ENCODE assay signal across 10 cellular contexts in genomic region chr12:51972424-51972812, GRCh38. TPM values are rescaled to one million over a fixed set of nuclear protein-coding genes. Genes with fewer than 3 reads are reported as not detected.
A peak's percentile ranks its signal among the peaks of the same experiment; 100 is the strongest.
DNase-seq lines count a peak whose midpoint lies in the region; ATAC-seq, FAIRE-seq and TF ChIP-seq lines count a peak whose summit lies in the region.
"Had no signal": no experiment of that assay in that cellular context is flagged by ENCODE, and none has a peak within 500 bp of the region (broad histone marks: within the 10 kb centered on the region; RNA-seq: fewer than 3 reads in every experiment).

No MANE protein-coding gene starts in this region.

- H3K36me3 ChIP-seq in A673 (ENCODE audit: insufficient read depth, low read length, poor library complexity, severe bottlenecking), result peaks cover 17% of the 10 kb centered on the region
- peaks cover 20% of the 10 kb centered on the region for H3K36me3 ChIP-seq in IMR-90 (ENCODE audit: control insufficient read depth, insufficient read depth, low read length)
- peaks cover 17 to 18% of the 10 kb centered on the region in 2 donors for H3K36me3 ChIP-seq in muscle layer of duodenum (ENCODE audit: control insufficient read depth in 1 of 2, insufficient read depth in 2 of 2, low read length in 2 of 2)

- H3K23ac ChIP-seq in IMR-90 (ENCODE audit: low read depth, low read length), result peak overlapping the region; percentile 93

- H3K27me3 ChIP-seq in A673 (replicated peaks; ENCODE audit: insufficient read depth, low read depth, low read length, poor library complexity) (no peaks in the 10 kb centered on the region), IMR-90 (ENCODE audit: control insufficient read depth, insufficient read depth, low read length) (no peaks in the 10 kb centered on the region), muscle layer of duodenum (ENCODE audit: low read depth, low read length) (no peaks in the 10 kb centered on the region)

- no peak for DNase-seq in A673 (ENCODE audit: low spot score)
- no peak for DNase-seq in IMR-90
- no peak for DNase-seq in MCF 10A (ENCODE audit: unreplicated experiment)
- DNase-seq in DMS79 treated with DMSO at 0.1 percent for 48 hours (lab: John Stamatoyannopoulos, UW), result no peak
- no peak for DNase-seq in HTR-8/SVneo (ENCODE audit: insufficient read length, low spot score)

- TF ChIP-seq CTCF in A673 (conservative IDR thresholded peaks at IDR 0.05; ENCODE audit: low read depth, low read length), result no peak
- TF ChIP-seq CTCF in IMR-90 (conservative IDR thresholded peaks at IDR 0.05; ENCODE audit: low read depth, low read length), result no peak
- TF ChIP-seq CTCF in MCF 10A (IDR thresholded peaks at IDR 0.05; ENCODE audit: unreplicated experiment), result no peak

- peak overlapping the region; percentile 97 for H3K14ac ChIP-seq in IMR-90 (replicated peaks; ENCODE audit: low read depth, low read length)

- H4K20me1 ChIP-seq in IMR-90 (ENCODE audit: insufficient read depth, low read length), result peaks cover 15% of the 10 kb centered on the region

- 100% methylated on average over 1 of the region's 5 CpGs; no CpG with 5 or more reads in 1 of the 2 experiments for WGBS in IMR-90 (ENCODE audit: extremely low coverage in 2 of 2, insufficient read length in 1 of 2), 2 experiments

- BruUV-seq in A673 (replicated peaks; lab: Mats Ljungman, UMichigan), result no TSS peak
- no TSS peak for BruUV-seq in IMR-90 (replicated peaks; lab: Mats Ljungman, UMichigan)
- BruUV-seq in MCF 10A (replicated peaks; lab: Mats Ljungman, UMichigan), result TSS peak; percentile 87

- H2BK5ac ChIP-seq in IMR-90 (ENCODE audit: low read depth, low read length, poor library complexity, severe bottlenecking), result peak overlapping the region; percentile 83

- peaks cover 34 to 93% of the 10 kb centered on the region in 2 experiments for H3K79me1 ChIP-seq in IMR-90 (ENCODE audit: low read depth in 1 of 2, low read length in 2 of 2)

- TF ChIP-seq POLR2A in IMR-90 (IDR thresholded peaks at IDR 0.05; ENCODE audit: low read depth, low read length), result no peak

- peak overlapping the region; percentile 96 for H2BK15ac ChIP-seq in IMR-90 (ENCODE audit: low read depth, low read length)

- H3K9me3 Mint-ChIP-seq in MCF 10A (ENCODE audit: unreplicated experiment), result no peaks in the 10 kb centered on the region
- H3K9me3 Mint-ChIP-seq: GM23338 had no signal

- H3K4me1 Mint-ChIP-seq in MCF 10A (ENCODE audit: insufficient read depth, unreplicated experiment), result peaks cover 55% of the 10 kb centered on the region

- no peak overlapping the region for H2AFZ ChIP-seq in IMR-90 (replicated peaks; ENCODE audit: low read length, poor library complexity)
- H2AFZ ChIP-seq: GM23338 had no signal

- H3K4ac ChIP-seq in IMR-90 (ENCODE audit: low read depth, low read length), result peak overlapping the region; percentile 97

- H3K4me3 ChIP-seq in A673 (ENCODE audit: low read depth, low read length, poor library complexity, severe bottlenecking) (no peak overlapping the region), IMR-90 (ENCODE audit: insufficient read depth, low read depth, low read length) (no peak overlapping the region), muscle layer of duodenum (ENCODE audit: low read depth in 1 of 2, low read length in 2 of 2) (no peak overlapping the region)
- H3K4me3 ChIP-seq: GM23338, SK-N-MC had no signal

- H2BK20ac ChIP-seq in IMR-90 (ENCODE audit: low read depth, low read length), result peak overlapping the region; percentile 95

- in situ Hi-C loops in IMR-90 (cut with MboI; ENCODE audit: low sequenced_read_pairs), result no loop called here

- no peak overlapping the region for H2AK9ac ChIP-seq in IMR-90 (replicated peaks; ENCODE audit: low read depth, low read length, poor library complexity)

- no peak for FAIRE-seq in HTR-8/SVneo (lab: Jason Lieb, UNC)

- H3K56ac ChIP-seq in IMR-90 (ENCODE audit: extremely low read depth, insufficient read depth, low read length), result peak overlapping the region; percentile 20; the same call in 1 of the 2 replicates

- TF ChIP-seq RAD21 in IMR-90 (IDR thresholded peaks at IDR 0.05; ENCODE audit: low read length), result no peak

- dilution Hi-C loops in IMR-90 (cut with HindIII; ENCODE audit: low sequenced_read_pairs, unreplicated experiment), result loop anchor here (25.0 kb wide), 1 partner anchor 110 kb away; no protein-coding TSS in a partner anchor

- H3K4me1 ChIP-seq in A673 (ENCODE audit: insufficient read depth, low read length, poor library complexity, severe bottlenecking) (peaks cover 51% of the 10 kb centered on the region), IMR-90 (ENCODE audit: control insufficient read depth, insufficient read depth, low read length) (peaks cover 38% of the 10 kb centered on the region), muscle layer of duodenum (ENCODE audit: control insufficient read depth in 1 of 2, insufficient read depth in 2 of 2, low read length in 2 of 2) (peaks cover 28 to 34% of the 10 kb centered on the region in 2 donors)

- H4K8ac ChIP-seq in IMR-90 (ENCODE audit: low read depth in 2 of 2, low read length in 2 of 2), result peak overlapping the region; percentile 59 to 79

- peak overlapping the region; percentile 78 for H3K18ac ChIP-seq in IMR-90 (ENCODE audit: low read depth, low read length)

- peak overlapping the region; percentile 99 for H3K27ac Mint-ChIP-seq in MCF 10A (ENCODE audit: low read depth, unreplicated experiment)
- H3K27ac Mint-ChIP-seq: GM23338 had no signal

- ATAC-seq in IMR-90 (ENCODE audit: low read depth) (no peak), GM18907 (IDR thresholded peaks at IDR 0.05; ENCODE audit: unreplicated experiment) (no peak), HG03175 (IDR thresholded peaks at IDR 0.05; ENCODE audit: unreplicated experiment) (no peak)
- ATAC-seq: GM23338 had no signal

- H3K27ac ChIP-seq in A673 (ENCODE audit: low read depth, low read length, poor library complexity, severe bottlenecking), result peak overlapping the region; percentile 73
- peak overlapping the region; percentile 5; the same call in 1 of the 2 replicates for H3K27ac ChIP-seq in IMR-90 (ENCODE audit: insufficient read depth, low read length)
- peak overlapping the region; percentile 56 for H3K27ac ChIP-seq in muscle layer of duodenum (ENCODE audit: low read length)

- H4K91ac ChIP-seq in IMR-90 (ENCODE audit: insufficient read depth, low read depth, low read length), result peak overlapping the region; percentile 86

- H3K9me3 ChIP-seq in A673 (ENCODE audit: low read depth, low read length, poor library complexity, severe bottlenecking) (no peaks in the 10 kb centered on the region), IMR-90 (ENCODE audit: control insufficient read depth, insufficient read depth, low read length) (no peaks in the 10 kb centered on the region), muscle layer of duodenum (ENCODE audit: control insufficient read depth in 1 of 2, low read length in 2 of 2) (no peaks in the 10 kb centered on the region)

- peak overlapping the region; percentile 95 for H2BK120ac ChIP-seq in IMR-90 (ENCODE audit: low read depth, low read length)

- peaks cover 17% of the 10 kb centered on the region for H3K36me3 Mint-ChIP-seq in MCF 10A (ENCODE audit: insufficient read depth, unreplicated experiment)

- peak overlapping the region; percentile 88 for H2AK5ac ChIP-seq in IMR-90 (ENCODE audit: low read depth, low read length)

- H3K27me3 Mint-ChIP-seq in MCF 10A (ENCODE audit: insufficient read depth, unreplicated experiment), result no peaks in the 10 kb centered on the region

- H3K4me2 ChIP-seq in IMR-90 (ENCODE audit: low read depth, low read length), result peak overlapping the region; percentile 5; the same call in 1 of the 2 replicates
- H3K4me2 ChIP-seq: GM23338 had no signal

- no peak overlapping the region for H3K4me3 Mint-ChIP-seq in MCF 10A (ENCODE audit: unreplicated experiment)
- H3K4me3 Mint-ChIP-seq: GM23338 had no signal

- H3K9me1 ChIP-seq in IMR-90 (ENCODE audit: insufficient read depth, low read length), result peaks cover 42% of the 10 kb centered on the region

- H3K9ac ChIP-seq in IMR-90 (ENCODE audit: low read depth, low read length), result no peak overlapping the region; the same call in 1 of the 2 replicates

- intact Hi-C loops in A673 (cut with micrococcal nuclease; ENCODE audit: unreplicated experiment) (no loop called here), IMR-90 (cut with micrococcal nuclease) (no loop called here), MCF 10A (cut with micrococcal nuclease) (no loop called here)

- POLR2A ChIA-PET in A673 (lab: Charles Lee; ENCODE audit: low non-redundant PET), result no interaction called here
- POLR2A ChIA-PET in IMR-90 (lab: Charles Lee; ENCODE audit: unreplicated experiment), result no interaction called here
- POLR2A ChIA-PET in MCF 10A (lab: Yijun Ruan, JAX), result interaction anchor here (1.1 to 3.8 kb wide), 4 partner anchors 12 to 53 kb away, joined by 3 to 39 read pairs (median 23); partner anchors contain the start of gene ACVR1B

- CTCF ChIA-PET in A673 (lab: Charles Lee), result no interaction called here
- CTCF ChIA-PET in IMR-90 (lab: Yijun Ruan, JAX), result interaction anchor here (1.0 to 2.6 kb wide), 4 partner anchors 9 to 32 kb away, joined by 3 to 16 read pairs (median 7); no protein-coding TSS in a partner anchor
- CTCF ChIA-PET in MCF 10A (lab: Yijun Ruan, JAX), result interaction anchor here (0.5 to 1.9 kb wide), 9 partner anchors 9 to 1097 kb away, joined by 3 to 8 read pairs (median 3); no protein-coding TSS in a partner anchor

- H4K5ac ChIP-seq in IMR-90 (ENCODE audit: low read depth, low read length), result peak overlapping the region; percentile 49

TF ChIP-seq in IMR-90, 13 proteins besides CTCF, POLR2A, EP300 and RAD21:
- TF ChIP-seq RFX5 (IDR thresholded peaks at IDR 0.05; ENCODE audit: low read depth, low read length) (no peak), MAZ (IDR thresholded peaks at IDR 0.05; ENCODE audit: borderline replicate concordance, low read depth, low read length) (no peak)

RNA-seq across cellular contexts. Expression of gene ACVR1B, which starts 20.9 kb away (rescaled TPM):
- total RNA-seq in A673 (2021), result 25.5 and 27.4 TPM in 2 replicates
- 5.7 and 5.8 TPM in 2 replicates for total RNA-seq in IMR-90 (2012; rRNA removed)
- 12.1 and 13.6 TPM in 2 replicates for polyA plus RNA-seq in IMR-90 (2012; rRNA removed)
- 9.7 and 10.3 TPM in 2 replicates for polyA plus RNA-seq in IMR-90 (2012; cell fraction: cytosol; rRNA removed)
- 10.9 and 17.0 TPM in 2 replicates for polyA plus RNA-seq in IMR-90 (2012; cell fraction: nucleus; rRNA removed; ENCODE audit: low replicate concordance)
- total RNA-seq in MCF 10A (2022), result 14.7 and 16.1 TPM in 2 replicates

RNA-seq across cellular contexts. Expression of gene TAMALIN, which starts 34.3 kb away (rescaled TPM):
- total RNA-seq in A673 (2021) (4.8 and 5.4 TPM in 2 replicates), IMR-90 (2012; rRNA removed) (2.5 and 2.7 TPM in 2 replicates), MCF 10A (2022) (0.39 TPM in 1 of 2 replicates, not detected in the other)
- 5.3 and 5.9 TPM in 2 replicates for polyA plus RNA-seq in IMR-90 (2012; rRNA removed)
- polyA plus RNA-seq in IMR-90 (2012; cell fraction: cytosol; rRNA removed), result 6.4 and 9.7 TPM in 2 replicates
- 20.2 and 22.8 TPM in 2 replicates for polyA plus RNA-seq in IMR-90 (2012; cell fraction: nucleus; rRNA removed; ENCODE audit: low replicate concordance)

Comparison
In these comparisons a context has a peak if more than half of its experiments do, and no peak if none do; other contexts are left out.
1. H3K27ac ChIP-seq: peak in every context shown above with its lines; median percentile 73 in A673; 56 in muscle layer of duodenum; 5 in IMR-90.